ENCODE assay signal across 8 cellular contexts in genomic region chr10:74586088-74586585, GRCh38.
DNase-seq lines count a peak whose midpoint lies in the region; ATAC-seq, FAIRE-seq and TF ChIP-seq lines count a peak whose summit lies in the region.

No MANE protein-coding gene starts in this region.

- dilution Hi-C loops in keratinocyte (cut with MboI; ENCODE audit: extremely low pct_ligation_motif_present, low sequenced_read_pairs), result no loop called here

- H3K9me1 ChIP-seq in keratinocyte (ENCODE audit: control insufficient read depth, extremely low read depth, insufficient read depth, low read length), result no peaks in the 10 kb centered on the region

- no peaks in the 10 kb centered on the region for H3K79me2 ChIP-seq in MM.1S (ENCODE audit: low read length)
- no peaks in the 10 kb centered on the region for H3K79me2 ChIP-seq in keratinocyte (ENCODE audit: control insufficient read depth, insufficient read depth, low read length)

- peaks cover 42% of the 10 kb centered on the region for H3K4me1 Mint-ChIP-seq in activated T-helper 17 cell treated with anti-CD3 and anti-CD28 coated beads, Interleukin-2, amount 50 U/mL, for 72 hours
- H3K4me1 Mint-ChIP-seq in stimulated activated effector memory CD8-positive, alpha-beta T cell treated with anti-CD3 and anti-CD28 coated beads, Interleukin-12 subunit alpha, Interleukin-12 subunit beta, amount 100 ng/mL, for 72 hours, result peaks cover 45% of the 10 kb centered on the region

- H3K4me1 ChIP-seq in MM.1S (ENCODE audit: low read length), result peaks cover 12% of the 10 kb centered on the region
- peaks cover 18% of the 10 kb centered on the region for H3K4me1 ChIP-seq in keratinocyte (ENCODE audit: control insufficient read depth, extremely low read depth, insufficient read depth, low read length)

- H3K27ac ChIP-seq in MM.1S (ENCODE audit: low read length) (peak overlapping the region; percentile 52; the same call in 1 of the 2 replicates), keratinocyte (ENCODE audit: control insufficient read depth, insufficient read depth, low read length) (no peak overlapping the region)

- no peaks in the 10 kb centered on the region for H3K27me3 Mint-ChIP-seq in activated T-helper 17 cell treated with anti-CD3 and anti-CD28 coated beads, Interleukin-2, amount 50 U/mL, for 72 hours

- peak overlapping the region; percentile 51 for H3K4me3 ChIP-seq in MM.1S (ENCODE audit: low read length)
- H3K4me3 ChIP-seq in keratinocyte (ENCODE audit: control insufficient read depth in 2 of 3, extremely low read depth in 1 of 3, insufficient read depth in 2 of 3, low read depth in 1 of 3, low read length in 3 of 3), result no peak overlapping the region

- H2AFZ ChIP-seq in MM.1S (ENCODE audit: low read length), result peak overlapping the region; percentile 25; the same call in 1 of the 2 replicates
- no peak overlapping the region for H2AFZ ChIP-seq in keratinocyte (ENCODE audit: control insufficient read depth, low read length)

- peak overlapping the region; percentile 89 for H3K4me3 Mint-ChIP-seq in activated T-helper 17 cell treated with anti-CD3 and anti-CD28 coated beads, Interleukin-2, amount 50 U/mL, for 72 hours
- H3K4me3 Mint-ChIP-seq in stimulated activated effector memory CD8-positive, alpha-beta T cell treated with anti-CD3 and anti-CD28 coated beads, Interleukin-12 subunit alpha, Interleukin-12 subunit beta, amount 100 ng/mL, for 72 hours, result peak overlapping the region; percentile 70

- peak overlapping the region; percentile 78 for H3K4me2 ChIP-seq in MM.1S (ENCODE audit: low read depth, low read length)
- peak overlapping the region; percentile 60 for H3K4me2 ChIP-seq in keratinocyte (ENCODE audit: control insufficient read depth, extremely low read depth, insufficient read depth, low read depth, low read length)

- H3K9me3 ChIP-seq in MM.1S (replicated peaks; ENCODE audit: insufficient read depth, low read length) (no peaks in the 10 kb centered on the region), keratinocyte (ENCODE audit: control insufficient read depth, low read depth, low read length) (no peaks in the 10 kb centered on the region)

- H3K27ac Mint-ChIP-seq in activated T-helper 17 cell treated with anti-CD3 and anti-CD28 coated beads, Interleukin-2, amount 50 U/mL, for 72 hours, result peak overlapping the region; percentile 98
- peak overlapping the region; percentile 92 for H3K27ac Mint-ChIP-seq in stimulated activated effector memory CD8-positive, alpha-beta T cell treated with anti-CD3 and anti-CD28 coated beads, Interleukin-12 subunit alpha, Interleukin-12 subunit beta, amount 100 ng/mL, for 72 hours

- DNase-seq in NCI-H146 (lab: John Stamatoyannopoulos, UW), result peak; percentile 14
- DNase-seq in NCI-H146 treated with DMSO at 0.1 percent for 48 hours (lab: John Stamatoyannopoulos, UW; ENCODE audit: unreplicated experiment), result no peak
- DNase-seq in MM.1S, result peak; percentile 30
- no peak for DNase-seq in keratinocyte (ENCODE audit: low read depth, low spot score)
- DNase-seq in stimulated activated effector memory CD8-positive, alpha-beta T cell treated with anti-CD3 and anti-CD28 coated beads, Interleukin-12 subunit alpha, Interleukin-12 subunit beta, amount 100 ng/mL, for 72 hours (ENCODE audit: low spot score in 2 of 2), result peak in 1 of 2 donors; percentile 59
- DNase-seq in hepatic stellate cell (ENCODE audit: low spot score), result no peak
- DNase-seq in NOMO-1 treated with DMSO at 0.1 percent for 48 hours (lab: John Stamatoyannopoulos, UW; ENCODE audit: unreplicated experiment), result no peak

- peak; percentile 54 for ATAC-seq in activated T-helper 17 cell treated with anti-CD3 and anti-CD28 coated beads, Interleukin-2, amount 50 U/mL, for 72 hours (replicated peaks)
- ATAC-seq in stimulated activated effector memory CD8-positive, alpha-beta T cell treated with anti-CD3 and anti-CD28 coated beads, Interleukin-12 subunit alpha, Interleukin-12 subunit beta, amount 100 ng/mL, for 72 hours, result peak; percentile 64

- H3K27me3 ChIP-seq in MM.1S (replicated peaks; ENCODE audit: insufficient read depth, low read length) (no peaks in the 10 kb centered on the region), keratinocyte (ENCODE audit: control insufficient read depth, extremely low read depth, insufficient read depth, low read length) (no peaks in the 10 kb centered on the region)

- FAIRE-seq in keratinocyte (lab: Jason Lieb, UNC), result peak; percentile 9

- peaks cover 18% of the 10 kb centered on the region for H3F3A ChIP-seq in MM.1S (ENCODE audit: insufficient read depth, low read length)

- no peak for TF ChIP-seq CTCF in MM.1S (IDR thresholded peaks at IDR 0.05; ENCODE audit: low read length)
- no peak for TF ChIP-seq CTCF in keratinocyte (optimal IDR thresholded peaks at IDR 0.05 in 1 of 3, IDR thresholded peaks at IDR 0.05 in 1 of 3, conservative IDR thresholded peaks at IDR 0.05 in 1 of 3; ENCODE audit: extremely low read depth in 1 of 3, insufficient read depth in 2 of 3, low read length in 3 of 3)

- no peaks in the 10 kb centered on the region for H3K36me3 ChIP-seq in MM.1S (replicated peaks; ENCODE audit: insufficient read depth, low read length)
- peaks cover 4 to 10% of the 10 kb centered on the region in 2 experiments for H3K36me3 ChIP-seq in keratinocyte (ENCODE audit: control insufficient read depth in 2 of 2, extremely low read depth in 1 of 2, insufficient read depth in 2 of 2, low read length in 2 of 2)

- H3K9me2 ChIP-seq in MM.1S (replicated peaks; ENCODE audit: insufficient read depth, low read length), result no peaks in the 10 kb centered on the region

- no peaks in the 10 kb centered on the region for H4K20me1 ChIP-seq in MM.1S (ENCODE audit: insufficient read depth, low read length)
- H4K20me1 ChIP-seq in keratinocyte (ENCODE audit: control insufficient read depth, extremely low read depth, insufficient read depth, low read length), result no peaks in the 10 kb centered on the region

- H3K9ac ChIP-seq in MM.1S (ENCODE audit: low read length) (peak overlapping the region; percentile 13; the same call in 1 of the 2 replicates), keratinocyte (ENCODE audit: control insufficient read depth, extremely low read depth, insufficient read depth, low read length) (no peak overlapping the region)

- peaks cover 6% of the 10 kb centered on the region for H3K36me3 Mint-ChIP-seq in activated T-helper 17 cell treated with anti-CD3 and anti-CD28 coated beads, Interleukin-2, amount 50 U/mL, for 72 hours (ENCODE audit: low read depth)
- H3K36me3 Mint-ChIP-seq in stimulated activated effector memory CD8-positive, alpha-beta T cell treated with anti-CD3 and anti-CD28 coated beads, Interleukin-12 subunit alpha, Interleukin-12 subunit beta, amount 100 ng/mL, for 72 hours, result peaks cover 13% of the 10 kb centered on the region

- no peaks in the 10 kb centered on the region for H3K9me3 Mint-ChIP-seq in activated T-helper 17 cell treated with anti-CD3 and anti-CD28 coated beads, Interleukin-2, amount 50 U/mL, for 72 hours
- no peaks in the 10 kb centered on the region for H3K9me3 Mint-ChIP-seq in stimulated activated effector memory CD8-positive, alpha-beta T cell treated with anti-CD3 and anti-CD28 coated beads, Interleukin-12 subunit alpha, Interleukin-12 subunit beta, amount 100 ng/mL, for 72 hours

Comparison
In these comparisons a context has a peak if more than half of its experiments do, and no peak if none do; other contexts are left out.
1. DNase-seq: peak in NCI-H146 (single experiment) and MM.1S (single experiment); none in NCI-H146 treated with DMSO at 0.1 percent for 48 hours (single experiment), keratinocyte (single experiment), hepatic stellate cell (single experiment) and NOMO-1 treated with DMSO at 0.1 percent for 48 hours (single experiment).